ENCODE assay signal across 1 cellular context in the genomic region with DNA sequence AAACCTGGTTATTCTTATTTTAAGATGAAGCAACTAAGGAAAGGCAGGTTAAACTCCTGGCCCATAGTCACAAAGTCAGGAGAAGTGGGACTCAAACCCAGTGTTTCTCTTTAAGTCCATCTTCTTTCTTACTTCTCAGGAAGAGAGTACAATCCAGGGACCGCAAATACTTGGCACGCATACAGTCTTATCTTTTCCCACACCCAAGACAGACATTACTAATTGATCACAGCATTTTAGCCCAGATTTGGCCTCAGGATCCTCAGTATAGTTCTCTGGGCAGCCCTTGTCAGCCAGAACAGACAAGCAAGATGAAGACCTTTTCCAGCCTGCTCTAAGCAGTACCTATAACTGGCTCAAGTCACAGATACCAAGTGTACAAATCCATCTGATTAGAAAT.
TF ChIP-seq lines count a peak whose summit lies in the region.

No MANE protein-coding gene starts in this region.

TF ChIP-seq in IMR-90, 13 proteins besides CTCF, POLR2A, EP300 and RAD21 (continued from another document):
- no peak for TF ChIP-seq MAFK (IDR thresholded peaks at IDR 0.05; ENCODE audit: low read depth, low read length)
- no peak for TF ChIP-seq NFE2L2 (IDR thresholded peaks at IDR 0.05; ENCODE audit: low read depth, low read length)
- TF ChIP-seq SMC3 (IDR thresholded peaks at IDR 0.05; ENCODE audit: low read depth, low read length), result no peak
- TF ChIP-seq FOS (IDR thresholded peaks at IDR 0.05; ENCODE audit: low read depth, low read length), result no peak
- TF ChIP-seq MAZ (IDR thresholded peaks at IDR 0.05; ENCODE audit: borderline replicate concordance, low read depth, low read length), result no peak
- no peak for TF ChIP-seq RFX5 (IDR thresholded peaks at IDR 0.05; ENCODE audit: low read depth, low read length)
- TF ChIP-seq RCOR1 (IDR thresholded peaks at IDR 0.05; ENCODE audit: insufficient replicate concordance, low read length), result no peak
- TF ChIP-seq, protein P1, sequence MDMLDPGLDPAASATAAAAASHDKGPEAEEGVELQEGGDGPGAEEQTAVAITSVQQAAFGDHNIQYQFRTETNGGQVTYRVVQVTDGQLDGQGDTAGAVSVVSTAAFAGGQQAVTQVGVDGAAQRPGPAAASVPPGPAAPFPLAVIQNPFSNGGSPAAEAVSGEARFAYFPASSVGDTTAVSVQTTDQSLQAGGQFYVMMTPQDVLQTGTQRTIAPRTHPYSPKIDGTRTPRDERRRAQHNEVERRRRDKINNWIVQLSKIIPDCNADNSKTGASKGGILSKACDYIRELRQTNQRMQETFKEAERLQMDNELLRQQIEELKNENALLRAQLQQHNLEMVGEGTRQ (IDR thresholded peaks at IDR 0.05; ENCODE audit: low read depth, low read length), result no peak
- TF ChIP-seq CHD1 (IDR thresholded peaks at IDR 0.05; ENCODE audit: low read depth, low read length), result no peak
- no peak for TF ChIP-seq CEBPB (IDR thresholded peaks at IDR 0.05; ENCODE audit: low read depth, low read length)
- no peak for TF ChIP-seq BHLHE40 (IDR thresholded peaks at IDR 0.05; ENCODE audit: low read depth, low read length)
- TF ChIP-seq MXI1 (IDR thresholded peaks at IDR 0.05; ENCODE audit: borderline replicate concordance, low read depth, low read length), result no peak
